Comparison of ENCODE assay signal across 1 cellular context in the genomic region with DNA sequence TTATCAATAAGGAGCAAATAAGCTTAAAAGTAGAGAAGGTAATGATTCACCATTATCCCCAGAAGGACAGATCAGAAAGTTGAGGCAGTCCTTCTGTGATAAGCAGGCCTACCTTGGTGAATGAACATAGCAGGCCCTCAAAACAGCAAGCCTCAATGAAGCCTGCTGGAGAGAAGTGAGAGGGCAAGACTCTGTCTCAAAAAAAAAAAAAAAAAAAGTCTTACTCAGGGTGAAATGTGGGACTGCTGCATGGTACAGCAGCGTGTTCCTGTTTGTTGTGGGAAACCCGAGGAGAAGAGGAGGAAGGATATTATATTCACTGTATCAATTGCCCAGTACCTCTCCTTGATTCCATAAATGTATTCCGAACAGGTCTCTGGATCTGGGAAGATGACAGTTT.
TF ChIP-seq lines count a peak whose summit lies in the region.

No MANE protein-coding gene starts in this region.

TF ChIP-seq in HepG2, 621 proteins besides CTCF, POLR2A, EP300 and RAD21:
- TF ChIP-seq ZNF776 (CRISPR knock-in tag; IDR thresholded peaks at IDR 0.05) (no peak), MYC (CRISPR knock-in tag; IDR thresholded peaks at IDR 0.05; ENCODE audit: borderline replicate concordance) (no peak), NFE2 (CRISPR knock-in tag; IDR thresholded peaks at IDR 0.05) (no peak), ZNF704 (CRISPR knock-in tag; IDR thresholded peaks at IDR 0.05; ENCODE audit: borderline replicate concordance) (no peak), REXO4 (CRISPR knock-in tag; IDR thresholded peaks at IDR 0.05; ENCODE audit: borderline replicate concordance) (no peak)
